In the genomic region with DNA sequence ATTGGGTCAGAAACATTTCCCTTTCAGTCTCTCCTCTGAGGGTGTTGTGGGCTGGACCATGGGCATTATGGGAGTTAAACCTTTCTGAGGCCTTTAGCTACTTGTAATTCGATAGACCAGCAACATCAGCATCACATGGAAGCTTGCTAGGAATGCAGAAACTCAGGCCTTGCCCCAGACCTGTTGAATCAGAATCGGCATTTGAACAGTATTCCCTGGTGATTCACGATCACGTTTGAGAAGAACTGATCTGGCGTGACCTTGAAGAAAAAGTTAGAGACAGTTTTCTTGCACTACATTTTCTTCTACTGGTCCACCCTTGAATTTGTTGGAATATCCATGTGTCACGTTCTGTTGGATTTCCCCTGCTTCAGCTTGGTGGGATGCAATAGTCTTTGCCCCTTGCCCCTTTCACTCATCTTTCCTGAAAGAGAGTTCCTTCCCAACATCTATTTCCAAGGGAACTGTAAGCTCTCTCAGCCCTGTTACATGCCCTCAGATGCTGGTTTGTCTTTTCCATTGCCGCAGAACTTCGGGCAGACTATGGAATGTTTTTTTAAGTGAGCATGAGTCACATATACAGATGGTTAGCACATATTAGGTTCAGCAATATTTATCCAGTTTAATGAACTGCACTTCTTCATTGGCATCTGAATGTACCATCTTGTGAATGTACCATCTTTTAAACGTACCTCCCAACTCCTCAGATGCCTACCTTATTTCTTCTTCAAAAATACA, we compare ENCODE assay signal across 14 cellular contexts. TPM values are rescaled to one million over a fixed set of nuclear protein-coding genes. Genes with fewer than 3 reads are reported as not detected.
DNase-seq lines count a peak whose midpoint lies in the region; TF ChIP-seq lines count a peak whose summit lies in the region.
"Had no signal": no experiment of that assay in that cellular context is flagged by ENCODE, and none has a peak within 500 bp of the region (broad histone marks: within the 10 kb centered on the region; RNA-seq: fewer than 3 reads in every experiment).

No MANE protein-coding gene starts in this region.

- TF ChIP-seq CTCF in AG09309 (IDR thresholded peaks at IDR 0.05; ENCODE audit: control insufficient read depth, insufficient read depth, low read depth, low read length, missing control alignments), result no peak
- no peak for TF ChIP-seq CTCF in PC-9 (conservative IDR thresholded peaks at IDR 0.05)
- no peak for TF ChIP-seq CTCF in esophagus muscularis mucosa (IDR thresholded peaks at IDR 0.05)
- TF ChIP-seq CTCF in transverse colon (IDR thresholded peaks at IDR 0.05), result no peak

- intact Hi-C loops in PC-9 (cut with micrococcal nuclease; ENCODE audit: unreplicated experiment), result no loop called here
- intact Hi-C loops in esophagus muscularis mucosa (cut with DNase I), result no loop called here
- intact Hi-C loops in transverse colon (cut with DNase I; ENCODE audit: low total_unique reads), result no loop called here

- in situ Hi-C loops in transverse colon (cut with MboI; ENCODE audit: low pct_ligation_motif_present in 1 of 4, low pct_unique_long_range_greater_than_20kb in 1 of 4, low sequenced_read_pairs in 3 of 4), result no loop called here

- no peaks in the 10 kb centered on the region for H3K9me2 ChIP-seq in PC-9 (ENCODE audit: insufficient read depth)

- H3K27ac ChIP-seq in PC-9 (peak overlapping the region; percentile 84; the same call in 1 of the 2 replicates), mesenchymal stem cell (ENCODE audit: low read length, poor library complexity, severe bottlenecking) (peak overlapping the region; percentile 88), esophagus muscularis mucosa (replicated peaks in 1 of 4) (no peak overlapping the region), transverse colon (peak overlapping the region in 1 of 4 donors; percentile 89)
- H3K27ac ChIP-seq: vagina had no signal

- H3K14ac ChIP-seq in mesenchymal stem cell (ENCODE audit: low read length in 2 of 2), result no peak overlapping the region

- H4K8ac ChIP-seq in mesenchymal stem cell (ENCODE audit: low read length), result no peak overlapping the region

- no peaks in the 10 kb centered on the region for H4K20me1 ChIP-seq in PC-9 (ENCODE audit: insufficient read depth)

- CTCF ChIA-PET in PC-9 (lab: Charles Lee), result interaction anchor here (1.0 kb wide), 1 partner anchor 23 kb away, joined by 3 read pairs; no protein-coding TSS in a partner anchor

- no peak overlapping the region for H2BK120ac ChIP-seq in mesenchymal stem cell (ENCODE audit: low read depth, low read length)

- no peak overlapping the region for H3K23ac ChIP-seq in mesenchymal stem cell (ENCODE audit: low read length in 2 of 2)

- H3K4me2 ChIP-seq in PC-9 (peak overlapping the region; percentile 40), mesenchymal stem cell (ENCODE audit: low read length, poor library complexity, severe bottlenecking) (no peak overlapping the region)

- H2AK5ac ChIP-seq in mesenchymal stem cell (ENCODE audit: low read length, severe bottlenecking), result peak overlapping the region; percentile 92

- BruUV-seq in PC-9 (replicated peaks; lab: Mats Ljungman, UMichigan), result no TSS peak

- H2BK12ac ChIP-seq in mesenchymal stem cell (ENCODE audit: low read length in 2 of 2), result no peak overlapping the region

- POLR2A ChIA-PET in PC-9 (lab: Charles Lee; ENCODE audit: unreplicated experiment), result interaction anchor here (0.7 kb wide), 1 partner anchor 586 kb away, joined by 6 read pairs; no protein-coding TSS in a partner anchor

- H3K9me3 ChIP-seq in PC-9 (ENCODE audit: insufficient read depth, low read depth), result no peaks in the 10 kb centered on the region
- H3K9me3 ChIP-seq in mesenchymal stem cell (ENCODE audit: control insufficient read depth, low read length), result no peaks in the 10 kb centered on the region
- no peaks in the 10 kb centered on the region for H3K9me3 ChIP-seq in esophagus muscularis mucosa
- H3K9me3 ChIP-seq in transverse colon, result no peaks in the 10 kb centered on the region
- H3K9me3 ChIP-seq: vagina had no signal

- peak overlapping the region; percentile 85 for H2BK5ac ChIP-seq in mesenchymal stem cell (ENCODE audit: low read depth, low read length, poor library complexity, severe bottlenecking)

- no peak overlapping the region for H3K4ac ChIP-seq in mesenchymal stem cell (ENCODE audit: low read depth in 1 of 2, low read length in 2 of 2)

- H3K79me2 ChIP-seq in PC-9 (ENCODE audit: low read depth), result peaks cover 94% of the 10 kb centered on the region

- H3K9ac ChIP-seq in mesenchymal stem cell (ENCODE audit: low read length), result no peak overlapping the region

- H2AFZ ChIP-seq in PC-9, result no peak overlapping the region
- H2AFZ ChIP-seq in mesenchymal stem cell (ENCODE audit: low read depth, low read length), result no peak overlapping the region

- no peak overlapping the region for H4K91ac ChIP-seq in mesenchymal stem cell (ENCODE audit: low read length)

- H3K4me3 ChIP-seq in AG09309 (ENCODE audit: control insufficient read depth, low read depth, low read length), result no peak overlapping the region
- no peak overlapping the region for H3K4me3 ChIP-seq in PC-9
- no peak overlapping the region for H3K4me3 ChIP-seq in mesenchymal stem cell (ENCODE audit: insufficient read depth in 1 of 2, low read depth in 1 of 2, low read length in 2 of 2)
- H3K4me3 ChIP-seq in esophagus muscularis mucosa, result no peak overlapping the region
- no peak overlapping the region for H3K4me3 ChIP-seq in transverse colon
- H3K4me3 ChIP-seq: vagina had no signal

- 69% methylated on average over 6 of the region's 9 CpGs for WGBS in mesenchymal stem cell
- WGBS in esophagus muscularis mucosa, result 73% methylated on average over 9 of the region's 9 CpGs
- WGBS in transverse colon (ENCODE audit: low coverage in 1 of 2), 2 donors, result 0 to 74% methylated on average over 1 to 9 of the region's 9 CpGs

- no peaks in the 10 kb centered on the region for H3K79me1 ChIP-seq in mesenchymal stem cell (replicated peaks; ENCODE audit: low read length, poor library complexity, severe bottlenecking)

- DNase-seq in AG09309 (ENCODE audit: low read depth), result peak; percentile 66
- peak in 1 of 2 experiments; percentile 12 for DNase-seq in PC-9
- DNase-seq in dermis blood vessel endothelial cell, result peak; percentile 5
- DNase-seq in mesenchymal stem cell, result peak; percentile 88
- no peak for DNase-seq in MV-4-11 (lab: John Stamatoyannopoulos, UW)
- no peak for DNase-seq in esophagus muscularis mucosa (ENCODE audit: extremely low spot score)
- DNase-seq in GM19238 (ENCODE audit: insufficient read length, low spot score), result no peak
- DNase-seq in transverse colon, result no peak
- DNase-seq: activated T-cell treated with anti-CD3 and anti-CD28 coated beads, Interleukin-2, amount 50 U/mL, for 24 hours; aorta; foreskin melanocyte; NCI-H1092; NCI-H526 had no signal

- H3K27me3 ChIP-seq in PC-9 (ENCODE audit: insufficient read depth, low read depth) (no peaks in the 10 kb centered on the region), mesenchymal stem cell (ENCODE audit: control insufficient read depth in 1 of 2, insufficient read depth in 1 of 2, low read length in 2 of 2) (peaks cover 0 to 21% of the 10 kb centered on the region in 2 experiments), esophagus muscularis mucosa (peaks cover 0 to 10% (median 0%) of the 10 kb centered on the region in 4 donors), transverse colon (no peaks in the 10 kb centered on the region)
- H3K27me3 ChIP-seq: vagina had no signal

- no peak overlapping the region for H3K18ac ChIP-seq in mesenchymal stem cell (ENCODE audit: low read depth in 1 of 2, low read length in 2 of 2)

- H3K4me1 ChIP-seq in PC-9 (replicated peaks; ENCODE audit: insufficient read depth), result peaks cover 75% of the 10 kb centered on the region
- peaks cover 19% of the 10 kb centered on the region for H3K4me1 ChIP-seq in mesenchymal stem cell (ENCODE audit: control insufficient read depth, insufficient read depth, low read depth, low read length)
- no peaks in the 10 kb centered on the region for H3K4me1 ChIP-seq in esophagus muscularis mucosa
- peaks cover 2 to 57% (median 27%) of the 10 kb centered on the region in 4 donors for H3K4me1 ChIP-seq in transverse colon

- peaks cover 66% of the 10 kb centered on the region for H3F3A ChIP-seq in PC-9 (ENCODE audit: insufficient read depth, low read depth)

- TF ChIP-seq EP300 in esophagus muscularis mucosa (IDR thresholded peaks at IDR 0.05) (no peak), transverse colon (IDR thresholded peaks at IDR 0.05; ENCODE audit: low read depth) (no peak)

- TF ChIP-seq POLR2A in esophagus muscularis mucosa (IDR thresholded peaks at IDR 0.05; ENCODE audit: low read depth), result no peak
- TF ChIP-seq POLR2A in transverse colon (IDR thresholded peaks at IDR 0.05), result no peak

- H2BK15ac ChIP-seq in mesenchymal stem cell (ENCODE audit: low read depth, poor library complexity, severe bottlenecking), result no peak overlapping the region

- H3K36me3 ChIP-seq in PC-9 (ENCODE audit: low read depth) (peaks cover 72% of the 10 kb centered on the region), mesenchymal stem cell (ENCODE audit: control insufficient read depth in 1 of 2, insufficient read depth in 2 of 2, low read depth in 1 of 2, low read length in 2 of 2) (no peaks in the 10 kb centered on the region), esophagus muscularis mucosa (no peaks in the 10 kb centered on the region), transverse colon (peaks cover 0 to 5% (median 2%) of the 10 kb centered on the region in 4 donors)
- H3K36me3 ChIP-seq: vagina had no signal

RNA-seq across cellular contexts. Expression of a gene that starts 23.9 kb away (rescaled TPM):
- total RNA-seq in PC-9 (2021) (85.7 and 118 TPM in 2 replicates), dermis blood vessel endothelial cell (0.05 and 0.17 TPM in 2 replicates), esophagus muscularis mucosa (under 1 TPM in 2 of 4 donors, not detected in 2; 0.42 to 0.52 TPM), transverse colon (100 to 1,000 TPM; 206 to 406 (median 262) TPM)
- polyA plus RNA-seq in mesenchymal stem cell (2013, experiment 1 of 2), result not detected
- 0.01 TPM for polyA plus RNA-seq in mesenchymal stem cell (2013, experiment 2 of 2)

Comparison
In these comparisons a context has a peak if more than half of its experiments do, and no peak if none do; other contexts are left out.
1. DNase-seq: peak in AG09309 (single experiment), dermis blood vessel endothelial cell (single experiment) and mesenchymal stem cell (single experiment); none in MV-4-11 (single experiment), esophagus muscularis mucosa (single experiment), GM19238 (single experiment) and transverse colon (single experiment).
2. H3K27ac ChIP-seq: peak in PC-9 (single experiment) and mesenchymal stem cell (single experiment); none in esophagus muscularis mucosa (0 of 4).
3. RNA of a gene that starts 23.9 kb away (total RNA-seq): 206 to 406 TPM in transverse colon and 85.7 to 118 TPM in PC-9; 0.42 to 0.52 TPM in esophagus muscularis mucosa and 0.05 to 0.17 TPM in dermis blood vessel endothelial cell; every median in the first group is over 10 times any median in the second.